ENCODE assay signal across 13 cellular contexts in genomic region chr18:23617412-23618009, GRCh38. TPM values are rescaled to one million over a fixed set of nuclear protein-coding genes. Genes with fewer than 3 reads are reported as not detected.
DNase-seq lines count a peak whose midpoint lies in the region; ATAC-seq and TF ChIP-seq lines count a peak whose summit lies in the region.
"Had no signal": no experiment of that assay in that cellular context is flagged by ENCODE, and none has a peak within 500 bp of the region (broad histone marks: within the 10 kb centered on the region; RNA-seq: fewer than 3 reads in every experiment).

No MANE protein-coding gene starts in this region.

- H3K27ac Mint-ChIP-seq in mesothelial cell of epicardium = no peak overlapping the region
- H3K27ac Mint-ChIP-seq: activated naive CD8-positive, alpha-beta T cell treated with anti-CD3 and anti-CD28 coated beads, Interleukin-2, amount 50 U/mL, for 24 hours; stimulated activated naive CD8-positive, alpha-beta T cell treated with anti-CD3 and anti-CD28 coated beads, Interleukin-15, Interleukin-2, amounts not matched to agents 100 ng/mL and 50 ng/mL, for 24 hours had no signal

- no peak for TF ChIP-seq CTCF in mesothelial cell of epicardium (IDR thresholded peaks at IDR 0.05; ENCODE audit: unreplicated experiment)

- peaks cover 27% of the 10 kb centered on the region for H3K27me3 ChIP-seq in H7 (ENCODE audit: control insufficient read depth, insufficient read depth, low read length)

- H3K4me3 ChIP-seq in H7 (ENCODE audit: insufficient read depth, low read depth, low read length) = no peak overlapping the region

- peaks cover 20% of the 10 kb centered on the region for H3K4me1 Mint-ChIP-seq in mesothelial cell of epicardium

- ATAC-seq in GM18502 (IDR thresholded peaks at IDR 0.05; ENCODE audit: poor library complexity, unreplicated experiment) (peak; percentile 52), GM21367 (IDR thresholded peaks at IDR 0.05; ENCODE audit: unreplicated experiment) (peak; percentile 40), HG03159 (IDR thresholded peaks at IDR 0.05; ENCODE audit: unreplicated experiment) (peak; percentile 44)
- ATAC-seq: activated naive CD8-positive, alpha-beta T cell treated with anti-CD3 and anti-CD28 coated beads, Interleukin-2, amount 50 U/mL, for 24 hours had no signal

- H3K27me3 Mint-ChIP-seq in mesothelial cell of epicardium (ENCODE audit: low read depth) = peaks cover 34% of the 10 kb centered on the region

- peak; percentile 80 for DNase-seq in kidney tubule cell (ENCODE audit: low spot score)
- DNase-seq in 8988T = no peak
- no peak for DNase-seq in NCI-H2171 (lab: John Stamatoyannopoulos, UW)
- DNase-seq in H7 = no peak
- DNase-seq in mesothelial cell of epicardium (ENCODE audit: low spot score in 2 of 2, unreplicated experiment in 2 of 2) = no peak
- DNase-seq: activated CD4-positive, alpha-beta T cell treated with anti-CD3 and anti-CD28 coated beads, Interleukin-2, amount 50 U/mL, for 48 hours; activated naive CD8-positive, alpha-beta T cell treated with anti-CD3 and anti-CD28 coated beads, Interleukin-2, amount 50 U/mL, for 24 hours; effector CD8-positive, alpha-beta T cell; NCI-H510A had no signal

- no peaks in the 10 kb centered on the region for H3K36me3 Mint-ChIP-seq in mesothelial cell of epicardium

- no peaks in the 10 kb centered on the region for H3K36me3 ChIP-seq in H7 (replicated peaks; ENCODE audit: control insufficient read depth, insufficient read depth, low read length)

- H3K9me3 Mint-ChIP-seq in mesothelial cell of epicardium = no peaks in the 10 kb centered on the region
- H3K9me3 Mint-ChIP-seq: activated naive CD8-positive, alpha-beta T cell treated with anti-CD3 and anti-CD28 coated beads, Interleukin-2, amount 50 U/mL, for 24 hours; stimulated activated naive CD8-positive, alpha-beta T cell treated with anti-CD3 and anti-CD28 coated beads, Interleukin-15, Interleukin-2, amounts not matched to agents 100 ng/mL and 50 ng/mL, for 24 hours had no signal

- no peak overlapping the region for H3K4me3 Mint-ChIP-seq in mesothelial cell of epicardium
- H3K4me3 Mint-ChIP-seq: activated naive CD8-positive, alpha-beta T cell treated with anti-CD3 and anti-CD28 coated beads, Interleukin-2, amount 50 U/mL, for 24 hours; stimulated activated naive CD8-positive, alpha-beta T cell treated with anti-CD3 and anti-CD28 coated beads, Interleukin-15, Interleukin-2, amounts not matched to agents 100 ng/mL and 50 ng/mL, for 24 hours had no signal

RNA-seq across cellular contexts. Expression of gene NPC1, which starts 31.2 kb away (rescaled TPM):
- 18.1 and 20.9 TPM in 2 replicates for total RNA-seq in H7 (2014; rRNA removed; shearing (Covaris generic))
- total RNA-seq in mesothelial cell of epicardium = 35.5 to 39.9 TPM (median 35.8 TPM) in 3 replicates

RNA-seq across cellular contexts. Expression of gene ANKRD29, which starts 45.2 kb away (rescaled TPM):
- total RNA-seq in H7 (2014; rRNA removed; shearing (Covaris generic)) = 2.9 and 3.0 TPM in 2 replicates
- 2.3 to 2.9 TPM (median 2.4 TPM) in 3 replicates for total RNA-seq in mesothelial cell of epicardium
